ENCODE assay signal across 12 cellular contexts in the genomic region with DNA sequence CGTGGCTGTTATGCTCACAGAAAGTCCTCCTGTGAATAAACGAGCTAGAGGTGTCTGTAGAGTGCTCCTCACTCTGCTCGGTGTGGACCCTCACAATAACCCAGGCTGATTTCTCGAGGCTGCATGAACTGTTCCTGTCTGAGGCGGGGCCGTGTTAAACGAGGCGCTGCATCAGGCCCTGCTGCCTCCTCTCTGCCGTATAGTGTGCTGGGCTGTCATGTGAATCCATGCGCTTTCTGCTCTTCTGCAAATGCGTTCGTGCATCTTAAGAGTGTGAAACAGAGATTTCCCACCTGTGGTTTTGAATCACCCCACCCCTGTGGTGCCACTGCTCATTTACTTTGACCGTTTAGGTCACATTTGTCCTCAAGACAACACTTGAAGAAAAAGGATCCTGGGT.
"Had no signal": no experiment of that assay in that cellular context is flagged by ENCODE, and none has a peak within 500 bp of the region (broad histone marks: within the 10 kb centered on the region; RNA-seq: fewer than 3 reads in every experiment).

No MANE protein-coding gene starts in this region.

- H3K27me3 Mint-ChIP-seq: activated CD8-positive, alpha-beta memory T cell treated with anti-CD3 and anti-CD28 coated beads, Interleukin-2, amount 10 ng/mL, durations not matched to agents 7 days and 5 days; activated naive CD8-positive, alpha-beta T cell treated with anti-CD3 and anti-CD28 coated beads for 36 hours; natural killer cell treated with Interleukin-12 subunit alpha and Interleukin-12 subunit beta and Interleukin-15 and Interleukin-18, amount 100 ng/mL, for 72 hours; T-helper 17 cell had no signal

- ATAC-seq: activated CD8-positive, alpha-beta memory T cell treated with anti-CD3 and anti-CD28 coated beads, Interleukin-2, amount 10 ng/mL, durations not matched to agents 7 days and 5 days; activated T-cell treated with anti-CD3 and anti-CD28 coated beads, Interleukin-2, amount 50 U/mL, for 4 hours; left colon; natural killer cell treated with Interleukin-12 subunit alpha and Interleukin-12 subunit beta and Interleukin-15 and Interleukin-18, amount 100 ng/mL, for 72 hours; T-helper 17 cell had no signal

- H3K36me3 Mint-ChIP-seq: activated CD8-positive, alpha-beta memory T cell treated with anti-CD3 and anti-CD28 coated beads, Interleukin-2, amount 10 ng/mL, durations not matched to agents 7 days and 5 days; activated naive CD8-positive, alpha-beta T cell treated with anti-CD3 and anti-CD28 coated beads for 36 hours; natural killer cell treated with Interleukin-12 subunit alpha and Interleukin-12 subunit beta and Interleukin-15 and Interleukin-18, amount 100 ng/mL, for 72 hours had no signal

- H3K4me1 Mint-ChIP-seq: activated CD8-positive, alpha-beta memory T cell treated with anti-CD3 and anti-CD28 coated beads, Interleukin-2, amount 10 ng/mL, durations not matched to agents 7 days and 5 days; activated naive CD8-positive, alpha-beta T cell treated with anti-CD3 and anti-CD28 coated beads for 36 hours had no signal

- FAIRE-seq: TTC549, urothelium cell line had no signal

- H3K4me3 Mint-ChIP-seq: activated CD8-positive, alpha-beta memory T cell treated with anti-CD3 and anti-CD28 coated beads, Interleukin-2, amount 10 ng/mL, durations not matched to agents 7 days and 5 days; activated naive CD8-positive, alpha-beta T cell treated with anti-CD3 and anti-CD28 coated beads for 36 hours; activated T-cell treated with anti-CD3 and anti-CD28 coated beads, Interleukin-2, amount 50 U/mL, for 4 hours; natural killer cell treated with Interleukin-12 subunit alpha and Interleukin-12 subunit beta and Interleukin-15 and Interleukin-18, amount 100 ng/mL, for 72 hours; T-helper 17 cell had no signal

- H3K27ac Mint-ChIP-seq: activated CD8-positive, alpha-beta memory T cell treated with anti-CD3 and anti-CD28 coated beads, Interleukin-2, amount 10 ng/mL, durations not matched to agents 7 days and 5 days; activated naive CD8-positive, alpha-beta T cell treated with anti-CD3 and anti-CD28 coated beads for 36 hours; natural killer cell treated with Interleukin-12 subunit alpha and Interleukin-12 subunit beta and Interleukin-15 and Interleukin-18, amount 100 ng/mL, for 72 hours; T-helper 17 cell had no signal

- H3K9me3 Mint-ChIP-seq: activated naive CD8-positive, alpha-beta T cell treated with anti-CD3 and anti-CD28 coated beads for 36 hours; activated T-cell treated with anti-CD3 and anti-CD28 coated beads, Interleukin-2, amount 50 U/mL, for 4 hours; natural killer cell treated with Interleukin-12 subunit alpha and Interleukin-12 subunit beta and Interleukin-15 and Interleukin-18, amount 100 ng/mL, for 72 hours had no signal

- DNase-seq: activated CD4-positive, alpha-beta T cell treated with anti-CD3 and anti-CD28 coated beads, Interleukin-2, amount 50 U/mL, for 4 hours; activated CD8-positive, alpha-beta memory T cell treated with anti-CD3 and anti-CD28 coated beads, Interleukin-2, amount 10 ng/mL, durations not matched to agents 7 days and 5 days; activated gamma-delta T cell; activated naive CD8-positive, alpha-beta T cell treated with anti-CD3 and anti-CD28 coated beads for 36 hours; activated T-cell treated with anti-CD3 and anti-CD28 coated beads, Interleukin-2, amount 50 U/mL, for 4 hours; left colon; mammary epithelial cell; stimulated activated CD4-positive, alpha-beta T cell treated with anti-CD3 and anti-CD28 coated beads, Interleukin-4, amount 100 ng/mL, for 1 hour; T-helper 17 cell had no signal
